Comparison of ENCODE assay signal across 8 cellular contexts in genomic region chr17:38967290-38967738, GRCh38. TPM values are rescaled to one million over a fixed set of nuclear protein-coding genes. Genes with fewer than 3 reads are reported as not detected.
DNase-seq lines count a peak whose midpoint lies in the region; ATAC-seq and TF ChIP-seq lines count a peak whose summit lies in the region.

TSS of gene FBXO47 (minus strand) at chr17:38967403. CDS start at chr17:38963025, 4,378 bp downstream.

- H3K9me3 ChIP-seq in endodermal cell (ENCODE audit: control insufficient read depth, low read length) = no peaks in the 10 kb centered on the region

- CTCF ChIA-PET in BJ (lab: Yijun Ruan, JAX) = interaction anchor here (1.2 kb wide), 1 partner anchor 9 kb away, joined by 6 read pairs; no protein-coding TSS in a partner anchor

- no peaks in the 10 kb centered on the region for H3K27me3 ChIP-seq in BJ (ENCODE audit: control insufficient read depth, insufficient read depth, low read length)
- no peaks in the 10 kb centered on the region for H3K27me3 ChIP-seq in endodermal cell (ENCODE audit: control insufficient read depth, insufficient read depth, low read length, poor library complexity, severe bottlenecking)

- H3K4me3 ChIP-seq in BJ (ENCODE audit: low read depth, low read length) (peak within 1 kb of the TSS; percentile 27), endodermal cell (ENCODE audit: low read length) (no peak within 1 kb of the TSS)

- peak within 1 kb of the TSS; percentile 43 for H3K4me3 Mint-ChIP-seq in endodermal cell

- no peaks in the 10 kb centered on the region for H3K4me1 ChIP-seq in endodermal cell (ENCODE audit: control insufficient read depth, insufficient read depth, low read length)

- H3K9me3 Mint-ChIP-seq in endodermal cell = peaks cover 3% of the 10 kb centered on the region

- no peak within 1 kb of the TSS for H3K27ac ChIP-seq in endodermal cell (ENCODE audit: low read depth, low read length)

- H3K9ac ChIP-seq in endodermal cell (ENCODE audit: extremely low read depth, low read length, poor library complexity, severe bottlenecking) = no peak within 1 kb of the TSS

- no peaks in the 10 kb centered on the region for H3K27me3 Mint-ChIP-seq in endodermal cell (ENCODE audit: insufficient read depth)

- no peaks in the 10 kb centered on the region for H3K36me3 Mint-ChIP-seq in endodermal cell (ENCODE audit: low read depth)

- WGBS in endodermal cell (ENCODE audit: insufficient coverage in 1 of 2, insufficient read length in 1 of 2), 2 experiments = 71 to 89% methylated on average over 9 to 21 of the region's 21 CpGs

- POLR2A ChIA-PET in BJ (lab: Charles Lee) = interaction anchor here (0.5 to 0.6 kb wide), 3 partner anchors 13 to 137 kb away, joined by 4 to 13 read pairs (median 8); no protein-coding TSS in a partner anchor

- peaks cover 3% of the 10 kb centered on the region for H3K4me1 Mint-ChIP-seq in endodermal cell

- H3K27ac Mint-ChIP-seq in endodermal cell = peak within 1 kb of the TSS; percentile 52

- ATAC-seq in GM21786 (IDR thresholded peaks at IDR 0.05; ENCODE audit: unreplicated experiment) = no peak
- no peak for ATAC-seq in GM19467 (IDR thresholded peaks at IDR 0.05; ENCODE audit: unreplicated experiment)

- DNase-seq in BJ (ENCODE audit: low read depth) (peak; percentile 58), MV-4-11 (lab: John Stamatoyannopoulos, UW) (peak; percentile 95), endodermal cell (peak; percentile 99), lung microvascular endothelial cell (ENCODE audit: low read depth in 2 of 2) (peak; percentile 84 to 85)
- DNase-seq in activated CD8-positive, alpha-beta memory T cell treated with anti-CD3 and anti-CD28 coated beads, Interleukin-2, amount 50 U/mL, for 48 hours = peak; percentile 82
- peak; percentile 69 to 79 for DNase-seq in stimulated activated CD4-positive, alpha-beta T cell treated with anti-CD3 and anti-CD28 coated beads, Interleukin-4, amount 100 ng/mL, for 48 hours (ENCODE audit: low read depth in 2 of 2)

- TF ChIP-seq CTCF in BJ (IDR thresholded peaks at IDR 0.05; ENCODE audit: insufficient read depth, low read depth, low read length) (peak; percentile 24; the same call in 1 of the 2 replicates), endodermal cell (conservative IDR thresholded peaks at IDR 0.05) (peak; percentile 56)

- H3K36me3 ChIP-seq in BJ (ENCODE audit: control insufficient read depth, insufficient read depth, low read length) (no peaks in the 10 kb centered on the region), endodermal cell (ENCODE audit: control insufficient read depth, insufficient read depth, low read length) (no peaks in the 10 kb centered on the region)

RNA-seq across cellular contexts. Expression of gene FBXO47, which starts in this region (rescaled TPM):
- polyA plus RNA-seq in BJ (2011; rRNA removed) = not detected in 2 replicates
- polyA minus RNA-seq in BJ (2011; rRNA and poly(A)+ RNA removed) = not detected in 2 replicates
- total RNA-seq in endodermal cell (not detected), lung microvascular endothelial cell (not detected in 2 replicates)
- polyA plus RNA-seq in endodermal cell (2013, experiment 1 of 2) = not detected
- polyA plus RNA-seq in endodermal cell (2013, experiment 2 of 2) = not detected

Comparison
In these comparisons a context has a peak if more than half of its experiments do, and no peak if none do; other contexts are left out.
1. Peak in DNase-seq and H3K4me3 ChIP-seq in BJ; RNA of the gene not detected or under 1 TPM.
2. Peak in DNase-seq in endodermal cell; RNA of the gene not detected or under 1 TPM.
3. Peak in DNase-seq in lung microvascular endothelial cell; RNA of the gene not detected or under 1 TPM.